ENCODE assay signal across 9 cellular contexts in the genomic region with DNA sequence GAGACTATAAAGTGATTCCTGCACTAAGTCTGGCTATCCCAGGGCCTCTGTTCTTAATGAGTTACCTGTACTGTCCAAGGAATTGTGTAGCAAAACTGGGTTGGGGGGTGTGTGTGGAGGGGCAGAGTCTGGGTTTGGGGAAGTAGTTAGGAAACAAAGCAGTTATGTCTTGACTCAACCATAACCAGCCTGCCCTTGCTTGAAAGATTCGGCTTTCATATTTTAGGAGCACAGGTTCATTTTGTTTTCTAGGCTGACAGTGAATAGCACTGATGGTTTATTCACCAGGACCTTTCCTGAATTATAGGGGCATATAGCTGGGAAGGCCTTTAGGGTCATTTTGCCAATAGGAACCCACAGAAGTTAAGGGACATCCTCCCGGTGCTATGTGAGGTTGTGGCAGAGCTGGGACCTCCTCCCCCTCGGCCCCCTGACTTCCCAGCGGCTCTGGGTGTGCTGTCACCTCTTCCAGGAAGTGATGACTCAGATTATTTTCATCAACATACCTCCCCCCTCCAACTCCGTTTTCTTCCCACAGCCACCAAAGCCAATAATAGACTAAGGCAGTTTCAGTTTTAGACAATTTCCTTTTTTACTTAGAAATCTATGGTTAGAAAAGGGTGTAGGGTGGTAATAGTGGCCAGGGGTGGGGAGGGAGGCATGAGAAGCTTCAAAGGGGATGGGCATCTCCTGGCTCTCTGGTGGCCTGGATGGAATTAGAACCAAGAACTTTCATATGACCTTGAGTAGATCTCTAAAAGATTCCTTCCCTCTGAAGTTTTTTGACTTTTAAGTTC. TPM values are rescaled to one million over a fixed set of nuclear protein-coding genes. Genes with fewer than 3 reads are reported as not detected.
A peak's percentile ranks its signal among the peaks of the same experiment; 100 is the strongest.
DNase-seq lines count a peak whose midpoint lies in the region; ATAC-seq and TF ChIP-seq lines count a peak whose summit lies in the region.
"Had no signal": no experiment of that assay in that cellular context is flagged by ENCODE, and none has a peak within 500 bp of the region (broad histone marks: within the 10 kb centered on the region; RNA-seq: fewer than 3 reads in every experiment).

No MANE protein-coding gene starts in this region.

- H4K5ac ChIP-seq in IMR-90 (ENCODE audit: low read depth, low read length) = no peak overlapping the region

- H3K4me3 ChIP-seq in IMR-90 (ENCODE audit: insufficient read depth, low read depth, low read length) (no peak overlapping the region), endocrine pancreas (ENCODE audit: control insufficient read depth, insufficient read depth, low read length) (no peak overlapping the region), osteoblast (ENCODE audit: insufficient read depth, low read length) (peak overlapping the region; percentile 2), tibial artery (peak overlapping the region; percentile 5 to 11)

- H3K18ac ChIP-seq in IMR-90 (ENCODE audit: low read depth, low read length) = no peak overlapping the region; the same call in 1 of the 2 replicates

- no peak for TF ChIP-seq POLR2A in IMR-90 (IDR thresholded peaks at IDR 0.05; ENCODE audit: low read depth, low read length)

- intact Hi-C loops in IMR-90 (cut with micrococcal nuclease) (no loop called here), tibial artery (cut with DNase I; ENCODE audit: low total_unique reads) (no loop called here)

- H3K79me1 ChIP-seq in IMR-90 (ENCODE audit: low read depth in 1 of 2, low read length in 2 of 2) = no peaks in the 10 kb centered on the region

- DNase-seq in DMS 273 (lab: John Stamatoyannopoulos, UW; ENCODE audit: unreplicated experiment) (peak; percentile 11), DMS 273 treated with DMSO at 0.1 percent for 48 hours (lab: John Stamatoyannopoulos, UW) (no peak), IMR-90 (peak; percentile 43), osteoblast (ENCODE audit: insufficient read length, low spot score, missing footprints) (peak; percentile 62), tibial artery (peak in 1 of 2 donors; percentile 49), NCI-H1694 treated with DMSO at 0.1 percent for 48 hours (lab: John Stamatoyannopoulos, UW) (no peak)
- peak; percentile 25 for DNase-seq in activated CD4-positive, alpha-beta T cell treated with anti-CD3 and anti-CD28 coated beads, Interleukin-2, amount 50 U/mL, for 1 hour

- peak overlapping the region; percentile 38; the same call in 1 of the 2 replicates for H3K23ac ChIP-seq in IMR-90 (ENCODE audit: low read depth, low read length)

- TF ChIP-seq CTCF in IMR-90 (conservative IDR thresholded peaks at IDR 0.05; ENCODE audit: low read depth, low read length) (no peak), osteoblast (IDR thresholded peaks at IDR 0.05; ENCODE audit: extremely low read depth, low read depth, low read length) (no peak), tibial artery (IDR thresholded peaks at IDR 0.05) (no peak)

- H4K91ac ChIP-seq in IMR-90 (ENCODE audit: insufficient read depth, low read depth, low read length) = peak overlapping the region; percentile 39; the same call in 1 of the 2 replicates

- H3K9ac ChIP-seq in IMR-90 (ENCODE audit: low read depth, low read length) (no peak overlapping the region), endocrine pancreas (ENCODE audit: control insufficient read depth, insufficient read depth, low read length) (peak overlapping the region; percentile 20)

- peak overlapping the region; percentile 74; the same call in 1 of the 2 replicates for H2BK120ac ChIP-seq in IMR-90 (ENCODE audit: low read depth, low read length)

- H3K14ac ChIP-seq in IMR-90 (replicated peaks; ENCODE audit: low read depth, low read length) = peak overlapping the region; percentile 37; the same call in 1 of the 2 replicates

- WGBS in IMR-90 (ENCODE audit: extremely low coverage in 2 of 2, insufficient read length in 1 of 2), 2 experiments = no CpG with 5 or more reads among the region's 5 CpGs

- dilution Hi-C loops in IMR-90 (cut with HindIII; ENCODE audit: low sequenced_read_pairs, unreplicated experiment) = no loop called here

- peak overlapping the region in 1 of 2 experiments; percentile 66; a peak in 2 of 4 replicates for H4K8ac ChIP-seq in IMR-90 (ENCODE audit: low read depth in 2 of 2, low read length in 2 of 2)

- H3K4me2 ChIP-seq in IMR-90 (ENCODE audit: low read depth, low read length) (peak overlapping the region; percentile 71), osteoblast (ENCODE audit: insufficient read depth, low read length) (peak overlapping the region; percentile 62)

- H4K20me1 ChIP-seq in IMR-90 (ENCODE audit: insufficient read depth, low read length) (no peaks in the 10 kb centered on the region), osteoblast (ENCODE audit: insufficient read depth, low read length) (no peaks in the 10 kb centered on the region)

- no peaks in the 10 kb centered on the region for H3K79me2 ChIP-seq in osteoblast (ENCODE audit: insufficient read depth, low read length)

- H3K4ac ChIP-seq in IMR-90 (ENCODE audit: low read depth, low read length) = peak overlapping the region; percentile 37

- no peak for TF ChIP-seq RAD21 in IMR-90 (IDR thresholded peaks at IDR 0.05; ENCODE audit: low read length)

- no peak overlapping the region for H2BK5ac ChIP-seq in IMR-90 (ENCODE audit: low read depth, low read length, poor library complexity, severe bottlenecking)

- H3K36me3 ChIP-seq in IMR-90 (ENCODE audit: control insufficient read depth, insufficient read depth, low read length) = no peaks in the 10 kb centered on the region
- H3K36me3 ChIP-seq in endocrine pancreas (ENCODE audit: control insufficient read depth, insufficient read depth, low read length) = no peaks in the 10 kb centered on the region
- H3K36me3 ChIP-seq in osteoblast (ENCODE audit: insufficient read depth, low read length) = no peaks in the 10 kb centered on the region
- peaks cover 0 to 1% (median 0%) of the 10 kb centered on the region in 3 donors for H3K36me3 ChIP-seq in tibial artery

- POLR2A ChIA-PET in IMR-90 (lab: Charles Lee; ENCODE audit: unreplicated experiment) = no interaction called here

- H2AK9ac ChIP-seq in IMR-90 (replicated peaks; ENCODE audit: low read depth, low read length, poor library complexity) = no peak overlapping the region

- peak overlapping the region; percentile 71 for H2BK20ac ChIP-seq in IMR-90 (ENCODE audit: low read depth, low read length)

- H3K27me3 ChIP-seq in IMR-90 (ENCODE audit: control insufficient read depth, insufficient read depth, low read length) (no peaks in the 10 kb centered on the region; the same call in 1 of the 2 replicates), endocrine pancreas (ENCODE audit: control insufficient read depth, insufficient read depth, low read length) (no peaks in the 10 kb centered on the region), osteoblast (ENCODE audit: insufficient read depth, low read length) (no peaks in the 10 kb centered on the region), tibial artery (no peaks in the 10 kb centered on the region)

- H2AK5ac ChIP-seq in IMR-90 (ENCODE audit: low read depth, low read length) = no peak overlapping the region

- no peak overlapping the region for H3K56ac ChIP-seq in IMR-90 (ENCODE audit: extremely low read depth, insufficient read depth, low read length)

- in situ Hi-C loops in IMR-90 (cut with MboI; ENCODE audit: low sequenced_read_pairs) = no loop called here

- peak; percentile 44 for ATAC-seq in IMR-90 (ENCODE audit: low read depth)

- H3K4me1 ChIP-seq in IMR-90 (ENCODE audit: control insufficient read depth, insufficient read depth, low read length) = peaks cover 4% of the 10 kb centered on the region
- H3K4me1 ChIP-seq in endocrine pancreas (ENCODE audit: control insufficient read depth, insufficient read depth, low read length) = peaks cover 8% of the 10 kb centered on the region
- H3K4me1 ChIP-seq in osteoblast (ENCODE audit: insufficient read depth, low read length) = peaks cover 13% of the 10 kb centered on the region
- H3K4me1 ChIP-seq in tibial artery = peaks cover 0 to 54% (median 31%) of the 10 kb centered on the region in 4 donors

- H3K9me1 ChIP-seq in IMR-90 (ENCODE audit: insufficient read depth, low read length) = 0 out of 2 replicates have a peak, but pooled peaks cover 5% of the 10 kb centered on the region

- H3K9me3 ChIP-seq in IMR-90 (ENCODE audit: control insufficient read depth, insufficient read depth, low read length) = no peaks in the 10 kb centered on the region
- no peaks in the 10 kb centered on the region for H3K9me3 ChIP-seq in endocrine pancreas (ENCODE audit: control insufficient read depth, low read length)
- no peaks in the 10 kb centered on the region for H3K9me3 ChIP-seq in osteoblast (ENCODE audit: low read depth, low read length)
- H3K9me3 ChIP-seq in tibial artery = no peaks in the 10 kb centered on the region

- H2AFZ ChIP-seq in IMR-90 (replicated peaks; ENCODE audit: low read length, poor library complexity) (peak overlapping the region; percentile 33), osteoblast (ENCODE audit: low read length) (peak overlapping the region; percentile 67)

- BruUV-seq in IMR-90 (replicated peaks; lab: Mats Ljungman, UMichigan) = no TSS peak

- H3K27ac ChIP-seq in IMR-90 (ENCODE audit: insufficient read depth, low read length) (no peak overlapping the region), osteoblast (ENCODE audit: low read depth, low read length) (no peak overlapping the region), tibial artery (peak overlapping the region; percentile 70 to 75)
- H3K27ac ChIP-seq: 22Rv1 had no signal

- CTCF ChIA-PET in IMR-90 (lab: Yijun Ruan, JAX) = no interaction called here

- no peak overlapping the region for H2BK15ac ChIP-seq in IMR-90 (ENCODE audit: low read depth, low read length)

TF ChIP-seq in IMR-90, 13 proteins besides CTCF, POLR2A, EP300 and RAD21:
- TF ChIP-seq MAFK (IDR thresholded peaks at IDR 0.05; ENCODE audit: low read depth, low read length) = peak; percentile 69
- no peak for TF ChIP-seq BHLHE40 (IDR thresholded peaks at IDR 0.05; ENCODE audit: low read depth, low read length)

RNA-seq across cellular contexts. Expression of gene SETBP1, which starts 44.8 kb away (rescaled TPM):
- total RNA-seq in IMR-90 (2012; rRNA removed) = 0.28 and 0.36 TPM in 2 replicates
- polyA plus RNA-seq in IMR-90 (2012; rRNA removed) = 0.16 and 0.19 TPM in 2 replicates
- polyA plus RNA-seq in IMR-90 (2012; cell fraction: cytosol; rRNA removed) = 0.02 and 0.09 TPM in 2 replicates
- polyA plus RNA-seq in IMR-90 (2012; cell fraction: nucleus; rRNA removed; ENCODE audit: low replicate concordance) = 0.09 and 0.28 TPM in 2 replicates
- 22.8 and 23.0 TPM in 2 replicates for total RNA-seq in osteoblast

Comparison
In these comparisons a context has a peak if more than half of its experiments do, and no peak if none do; other contexts are left out.
1. DNase-seq: peak in DMS 273 (single experiment), IMR-90 (single experiment), activated CD4-positive, alpha-beta T cell treated with anti-CD3 and anti-CD28 coated beads, Interleukin-2, amount 50 U/mL, for 1 hour (single experiment) and osteoblast (single experiment); none in DMS 273 treated with DMSO at 0.1 percent for 48 hours (single experiment) and NCI-H1694 treated with DMSO at 0.1 percent for 48 hours (single experiment).
2. H3K27ac ChIP-seq: peak in tibial artery (2 of 2); none in IMR-90 (single experiment) and osteoblast (single experiment).
3. H3K4me3 ChIP-seq: peak in osteoblast (single experiment) and tibial artery (2 of 2); none in IMR-90 (single experiment) and endocrine pancreas (single experiment).
4. RNA of gene SETBP1, which starts 44.8 kb away (total RNA-seq): 22.8 to 23.0 TPM in osteoblast; 0.28 to 0.36 TPM in IMR-90; every median in the first group is over 10 times any median in the second.